In genomic region chr21:40386301-40386911, GRCh38 we compare ENCODE assay signal across 9 cellular contexts.
DNase-seq lines count a peak whose midpoint lies in the region; ATAC-seq and TF ChIP-seq lines count a peak whose summit lies in the region.
"Had no signal": no experiment of that assay in that cellular context is flagged by ENCODE, and none has a peak within 500 bp of the region (broad histone marks: within the 10 kb centered on the region; RNA-seq: fewer than 3 reads in every experiment).

No MANE protein-coding gene starts in this region.

- intact Hi-C loops in adrenal gland (cut with DNase I), result loop anchor here (2.0 to 5.0 kb wide), 2 partner anchors 239 to 242 kb away; no protein-coding TSS in a partner anchor

- TF ChIP-seq POLR2A in adrenal gland (IDR thresholded peaks at IDR 0.05), result no peak

- H3K4me3 ChIP-seq in adrenal gland (no peak overlapping the region), iPS DF 6.9 (ENCODE audit: low read length) (no peak overlapping the region)
- H3K4me3 ChIP-seq: skin epidermis had no signal

- no peak for ATAC-seq in GM18502 (IDR thresholded peaks at IDR 0.05; ENCODE audit: poor library complexity, unreplicated experiment)

- H3K9me3 ChIP-seq in adrenal gland (replicated peaks in 1 of 3) (no peaks in the 10 kb centered on the region), iPS DF 6.9 (ENCODE audit: control insufficient read depth, insufficient read depth, low read length) (peaks cover 5% of the 10 kb centered on the region; the same call in 1 of the 2 replicates)

- DNase-seq in SIG-M5 treated with dmso at 0.1 percent for 504 hours (lab: John Stamatoyannopoulos, UW; ENCODE audit: unreplicated experiment), result peak; percentile 63
- no peak for DNase-seq in SIG-M5 (lab: John Stamatoyannopoulos, UW)
- DNase-seq in NCI-H146 treated with DMSO at 0.1 percent for 48 hours (lab: John Stamatoyannopoulos, UW; ENCODE audit: unreplicated experiment), result peak; percentile 30
- peak; percentile 57 to 81 (median 76) for DNase-seq in adrenal gland
- peak; percentile 2 for DNase-seq in iPS DF 6.9 (ENCODE audit: low read depth, low spot score)
- peak in 2 of 3 experiments; percentile 5 to 46 for DNase-seq in stimulated activated CD4-positive, alpha-beta T cell treated with anti-CD3 and anti-CD28 coated beads, TNF-alpha, amount 100 ng/mL, for 24 hours (ENCODE audit: low read depth in 3 of 3)
- DNase-seq in NCI-H2107 (lab: John Stamatoyannopoulos, UW), result no peak

- no peaks in the 10 kb centered on the region for H3K4me1 ChIP-seq in adrenal gland (replicated peaks in 1 of 2)
- H3K4me1 ChIP-seq in iPS DF 6.9 (ENCODE audit: control insufficient read depth, insufficient read depth, low read length), result no peaks in the 10 kb centered on the region

- H3K36me3 ChIP-seq in adrenal gland (replicated peaks in 1 of 2) (no peaks in the 10 kb centered on the region), iPS DF 6.9 (ENCODE audit: control insufficient read depth, insufficient read depth, low read length) (no peaks in the 10 kb centered on the region)

- no peak overlapping the region for H3K27ac ChIP-seq in adrenal gland
- no peak overlapping the region for H3K27ac ChIP-seq in iPS DF 6.9 (ENCODE audit: low read length)
- H3K27ac ChIP-seq: skin epidermis had no signal

- peak; percentile 72 to 96 (median 87) for TF ChIP-seq CTCF in adrenal gland (IDR thresholded peaks at IDR 0.05)

- WGBS in adrenal gland, 4 donors, result 5 to 14% (median 9%) methylated on average over 16 to 23 of the region's 23 CpGs
- WGBS in iPS DF 6.9 (ENCODE audit: insufficient coverage, insufficient read length), result no CpG with 5 or more reads among the region's 23 CpGs

- H3K27me3 ChIP-seq in adrenal gland, result no peaks in the 10 kb centered on the region
- no peaks in the 10 kb centered on the region for H3K27me3 ChIP-seq in iPS DF 6.9 (ENCODE audit: control insufficient read depth, insufficient read depth, low read length)

Comparison
In these comparisons a context has a peak if more than half of its experiments do, and no peak if none do; other contexts are left out.
1. DNase-seq: peak in SIG-M5 treated with dmso at 0.1 percent for 504 hours (single experiment), NCI-H146 treated with DMSO at 0.1 percent for 48 hours (single experiment), adrenal gland (7 of 7), iPS DF 6.9 (single experiment) and stimulated activated CD4-positive, alpha-beta T cell treated with anti-CD3 and anti-CD28 coated beads, TNF-alpha, amount 100 ng/mL, for 24 hours (2 of 3); none in SIG-M5 (single experiment) and NCI-H2107 (single experiment).